In the genomic region with DNA sequence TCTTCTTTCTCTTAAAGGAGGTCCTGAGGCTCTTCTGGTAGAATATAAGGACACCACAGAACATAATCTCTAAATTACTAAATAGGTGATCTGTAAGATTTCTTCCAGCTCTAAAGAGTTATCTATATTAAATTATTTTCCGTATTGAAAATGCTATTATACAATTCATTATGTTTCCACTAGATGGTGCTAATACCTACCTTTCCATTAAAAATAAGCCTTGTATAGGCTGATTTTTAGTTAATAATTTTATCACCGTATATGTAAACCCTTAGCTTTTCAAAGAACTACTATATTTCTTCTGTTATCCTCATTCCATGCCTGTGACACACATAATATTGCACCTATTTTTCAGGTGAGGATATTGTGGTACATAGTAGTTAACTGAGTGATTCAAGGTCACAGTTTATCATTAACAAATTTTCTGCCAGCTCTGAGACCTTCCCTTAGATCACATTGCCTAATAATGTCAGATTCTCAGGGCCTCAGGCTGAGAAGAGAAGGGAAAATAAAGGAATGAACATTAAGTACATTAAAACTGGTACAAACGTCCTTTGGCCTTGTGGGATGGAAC, we compare ENCODE assay signal across 8 cellular contexts.
DNase-seq lines count a peak whose midpoint lies in the region; ATAC-seq and TF ChIP-seq lines count a peak whose summit lies in the region.

No MANE protein-coding gene starts in this region.

- TF ChIP-seq CTCF in CD4-positive, alpha-beta T cell (IDR thresholded peaks at IDR 0.05): peak; percentile 49
- TF ChIP-seq CTCF in HFFc6 (IDR thresholded peaks at IDR 0.05) (peak; percentile 75), WI38 (IDR thresholded peaks at IDR 0.05; ENCODE audit: low read depth, low read length) (peak; percentile 11; the same call in 1 of the 2 replicates), left lung (IDR thresholded peaks at IDR 0.05) (peak; percentile 26 to 51), Calu3 (IDR thresholded peaks at IDR 0.05; ENCODE audit: unreplicated experiment) (no peak), testis (IDR thresholded peaks at IDR 0.05) (peak in 1 of 3 experiments; percentile 33)

- H3K9me3 ChIP-seq in CD4-positive, alpha-beta T cell (ENCODE audit: control insufficient read depth, low read length): no peaks in the 10 kb centered on the region
- H3K9me3 ChIP-seq in left lung: no peaks in the 10 kb centered on the region
- no peaks in the 10 kb centered on the region for H3K9me3 ChIP-seq in testis

- no peaks in the 10 kb centered on the region for H3K36me3 Mint-ChIP-seq in CD4-positive, alpha-beta T cell (ENCODE audit: low read depth)
- H3K36me3 Mint-ChIP-seq in HFFc6 (ENCODE audit: low read depth) (no peaks in the 10 kb centered on the region), Calu3 (ENCODE audit: insufficient read depth, unreplicated experiment) (no peaks in the 10 kb centered on the region)
- H3K36me3 Mint-ChIP-seq in activated CD4-positive, alpha-beta memory T cell treated with anti-CD3 and anti-CD28 coated beads for 36 hours: no peaks in the 10 kb centered on the region

- H3K4me3 ChIP-seq in WI38 (ENCODE audit: low read depth, low read length) (no peak overlapping the region), left lung (no peak overlapping the region), testis (no peak overlapping the region)

- CTCF ChIA-PET in CD4-positive, alpha-beta T cell (lab: Charles Lee): interaction anchor here (0.6 kb wide), 1 partner anchor 183 kb away, joined by 3 read pairs; no protein-coding TSS in a partner anchor
- CTCF ChIA-PET in activated CD4-positive, alpha-beta memory T cell treated with anti-CD3 and anti-CD28 coated beads for 36 hours (lab: Charles Lee): interaction anchor here (0.8 to 1.8 kb wide), 2 partner anchors 407 to 410 kb away, joined by 3 to 12 read pairs; no protein-coding TSS in a partner anchor
- CTCF ChIA-PET in Calu3 (lab: Charles Lee): interaction anchor here (0.6 to 1.6 kb wide), 4 partner anchors 190 to 485 kb away, joined by 3 read pairs; no protein-coding TSS in a partner anchor

- no peak overlapping the region for H3K27ac Mint-ChIP-seq in CD4-positive, alpha-beta T cell
- H3K27ac Mint-ChIP-seq in HFFc6 (no peak overlapping the region), Calu3 (ENCODE audit: unreplicated experiment) (no peak overlapping the region)
- H3K27ac Mint-ChIP-seq in activated CD4-positive, alpha-beta memory T cell treated with anti-CD3 and anti-CD28 coated beads for 36 hours: no peak overlapping the region

- POLR2A ChIA-PET in CD4-positive, alpha-beta T cell (lab: Charles Lee): interaction anchor here (1.3 kb wide), 1 partner anchor 412 kb away, joined by 3 read pairs; no protein-coding TSS in a partner anchor
- POLR2A ChIA-PET in activated CD4-positive, alpha-beta memory T cell treated with anti-CD3 and anti-CD28 coated beads for 36 hours (lab: Charles Lee): no interaction called here

- H3K27me3 Mint-ChIP-seq in CD4-positive, alpha-beta T cell: no peaks in the 10 kb centered on the region
- H3K27me3 Mint-ChIP-seq in HFFc6 (ENCODE audit: insufficient read depth): peaks cover 3% of the 10 kb centered on the region
- no peaks in the 10 kb centered on the region for H3K27me3 Mint-ChIP-seq in activated CD4-positive, alpha-beta memory T cell treated with anti-CD3 and anti-CD28 coated beads for 36 hours
- peaks cover 13% of the 10 kb centered on the region for H3K27me3 Mint-ChIP-seq in Calu3 (ENCODE audit: unreplicated experiment)

- no peak overlapping the region for H3K4me3 Mint-ChIP-seq in CD4-positive, alpha-beta T cell
- H3K4me3 Mint-ChIP-seq in HFFc6: no peak overlapping the region
- no peak overlapping the region for H3K4me3 Mint-ChIP-seq in activated CD4-positive, alpha-beta memory T cell treated with anti-CD3 and anti-CD28 coated beads for 36 hours
- no peak overlapping the region for H3K4me3 Mint-ChIP-seq in Calu3 (ENCODE audit: low read depth, unreplicated experiment)

- no peaks in the 10 kb centered on the region for H3K9me3 Mint-ChIP-seq in CD4-positive, alpha-beta T cell
- H3K9me3 Mint-ChIP-seq in HFFc6 (no peaks in the 10 kb centered on the region), Calu3 (ENCODE audit: low read depth, unreplicated experiment) (no peaks in the 10 kb centered on the region)
- no peaks in the 10 kb centered on the region for H3K9me3 Mint-ChIP-seq in activated CD4-positive, alpha-beta memory T cell treated with anti-CD3 and anti-CD28 coated beads for 36 hours

- ATAC-seq in CD4-positive, alpha-beta T cell (ENCODE audit: poor library complexity): no peak
- ATAC-seq in left lung: peak; percentile 33

- intact Hi-C loops in CD4-positive, alpha-beta T cell (cut with DNase I, micrococcal nuclease): loop anchor here in 1 of 2 experiments (2.0 kb wide), 1 partner anchor 409 kb away; no protein-coding TSS in a partner anchor
- intact Hi-C loops in left lung (cut with DNase I) (no loop called here), Calu3 (cut with micrococcal nuclease; ENCODE audit: unreplicated experiment) (loop anchor here (2.0 to 10.0 kb wide), 3 partner anchors 191 to 405 kb away; no protein-coding TSS in a partner anchor), testis (cut with DNase I; ENCODE audit: low total_unique reads) (no loop called here)
- intact Hi-C loops in activated CD4-positive, alpha-beta memory T cell treated with anti-CD3 and anti-CD28 coated beads for 36 hours (cut with micrococcal nuclease): no loop called here

- no peak for DNase-seq in CD4-positive, alpha-beta T cell
- peak; percentile 0 for DNase-seq in HFFc6
- DNase-seq in left lung: no peak
- no peak for DNase-seq in activated CD4-positive, alpha-beta memory T cell treated with anti-CD3 and anti-CD28 coated beads for 36 hours
- DNase-seq in Calu3: no peak
- DNase-seq in testis: no peak
- DNase-seq in activated CD8-positive, alpha-beta memory T cell treated with anti-CD3 and anti-CD28 coated beads, Interleukin-2, amount 50 U/mL, for 48 hours: no peak

- TF ChIP-seq POLR2A in testis (IDR thresholded peaks at IDR 0.05): no peak

- H3K36me3 ChIP-seq in left lung (no peaks in the 10 kb centered on the region), testis (ENCODE audit: low read depth, missing control alignments) (no peaks in the 10 kb centered on the region)

- 32 to 39% methylated on average over 3 of the region's 3 CpGs for WGBS in testis, 2 donors

- BruUV-seq in Calu3 (replicated peaks; lab: Mats Ljungman, UMichigan): no TSS peak

- H3K4me1 Mint-ChIP-seq in CD4-positive, alpha-beta T cell (ENCODE audit: low read depth): no peaks in the 10 kb centered on the region
- H3K4me1 Mint-ChIP-seq in HFFc6 (ENCODE audit: low read depth): no peaks in the 10 kb centered on the region
- no peaks in the 10 kb centered on the region for H3K4me1 Mint-ChIP-seq in activated CD4-positive, alpha-beta memory T cell treated with anti-CD3 and anti-CD28 coated beads for 36 hours (ENCODE audit: low read depth)
- no peaks in the 10 kb centered on the region for H3K4me1 Mint-ChIP-seq in Calu3 (ENCODE audit: low read depth, unreplicated experiment)

- H3K4me1 ChIP-seq in left lung: no peaks in the 10 kb centered on the region
- H3K4me1 ChIP-seq in testis: no peaks in the 10 kb centered on the region

- no peaks in the 10 kb centered on the region for H3K27me3 ChIP-seq in CD4-positive, alpha-beta T cell (ENCODE audit: control insufficient read depth, insufficient read depth, low read length)
- peaks cover 0 to 5% of the 10 kb centered on the region in 2 donors for H3K27me3 ChIP-seq in left lung
- H3K27me3 ChIP-seq in testis: no peaks in the 10 kb centered on the region

- no peak overlapping the region for H3K27ac ChIP-seq in CD4-positive, alpha-beta T cell (ENCODE audit: low read depth, low read length)
- H3K27ac ChIP-seq in left lung (no peak overlapping the region), testis (no peak overlapping the region)
